ENCODE assay signal across 13 cellular contexts in the genomic region with DNA sequence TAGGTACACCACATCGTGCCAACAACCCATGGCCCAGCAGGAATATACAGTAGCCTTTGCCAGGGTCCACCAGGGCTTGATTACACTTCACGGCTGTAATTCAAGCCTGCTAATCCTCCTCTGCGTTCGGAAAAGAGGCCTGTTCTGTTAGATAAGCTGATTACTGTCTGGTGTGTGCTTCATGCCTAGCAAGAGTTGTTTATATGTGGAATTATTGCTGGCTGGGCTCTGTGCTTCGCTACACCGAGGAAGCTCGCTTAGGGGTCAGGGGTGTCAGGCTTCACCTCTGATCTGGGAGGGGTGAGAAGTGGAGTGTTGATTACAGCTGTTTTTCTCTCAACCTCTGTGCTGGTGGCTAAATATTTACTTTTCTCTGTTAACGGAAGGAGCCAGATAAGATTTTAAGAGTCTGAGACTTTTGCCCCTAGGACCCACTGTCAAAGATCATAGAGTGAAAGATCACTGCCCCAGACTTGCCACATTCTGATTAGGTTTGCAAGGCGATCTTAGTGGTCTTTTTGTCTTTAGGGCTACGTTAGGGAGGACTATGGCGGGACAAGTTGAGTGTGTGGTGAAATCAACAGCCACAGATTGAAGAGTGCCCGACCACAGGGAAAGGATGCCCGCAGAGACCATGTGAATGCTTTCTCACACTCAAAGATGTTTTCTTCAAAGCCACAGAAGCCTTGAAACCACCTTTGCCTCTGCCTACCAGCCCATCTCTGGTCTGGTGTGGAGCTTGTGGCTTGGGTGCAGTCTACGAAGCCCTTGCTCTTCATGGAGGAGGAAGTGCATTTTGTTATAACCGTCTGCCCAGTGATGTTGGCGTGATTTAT.
A peak's percentile ranks its signal among the peaks of the same experiment; 100 is the strongest.
DNase-seq lines count a peak whose midpoint lies in the region; ATAC-seq, FAIRE-seq and TF ChIP-seq lines count a peak whose summit lies in the region.
"Had no signal": no experiment of that assay in that cellular context is flagged by ENCODE, and none has a peak within 500 bp of the region (broad histone marks: within the 10 kb centered on the region; RNA-seq: fewer than 3 reads in every experiment).

No MANE protein-coding gene starts in this region.

- BruUV-seq in endothelial cell of umbilical vein (replicated peaks; lab: Mats Ljungman, UMichigan): no TSS peak

- FAIRE-seq in D721Med (lab: Jason Lieb, UNC) (peak; percentile 97), endothelial cell of umbilical vein (lab: Jason Lieb, UNC) (no peak)
- FAIRE-seq: endometrium, H54 had no signal

- peaks cover 5% of the 10 kb centered on the region for H3K27me3 Mint-ChIP-seq in neural progenitor cell (ENCODE audit: insufficient read depth, low read depth)
- peaks cover 4% of the 10 kb centered on the region for H3K27me3 Mint-ChIP-seq in endothelial cell (ENCODE audit: unreplicated experiment)

- no peak for TF ChIP-seq POLR2A in endothelial cell of umbilical vein (IDR thresholded peaks at IDR 0.05; ENCODE audit: low read depth, low read length)

- H3K9me1 ChIP-seq in endothelial cell of umbilical vein (replicated peaks; ENCODE audit: control insufficient read depth, extremely low read depth, insufficient read depth, low read length): no peaks in the 10 kb centered on the region

- H3K9me3 ChIP-seq in endothelial cell of umbilical vein (replicated peaks; ENCODE audit: control insufficient read depth, insufficient read depth, low read length) (no peaks in the 10 kb centered on the region), neural progenitor cell (ENCODE audit: low read depth) (no peaks in the 10 kb centered on the region)

- H2AFZ ChIP-seq in endothelial cell of umbilical vein (ENCODE audit: low read depth, low read length): no peak overlapping the region
- H2AFZ ChIP-seq in neural progenitor cell (replicated peaks): no peak overlapping the region

- no peaks in the 10 kb centered on the region for H3K36me3 ChIP-seq in endothelial cell of umbilical vein (ENCODE audit: control insufficient read depth in 2 of 2, extremely low read depth in 1 of 2, insufficient read depth in 2 of 2, low read length in 2 of 2)
- H3K36me3 ChIP-seq in neural progenitor cell: no peaks in the 10 kb centered on the region

- CTCF ChIA-PET in endothelial cell of umbilical vein (lab: Charles Lee): interaction anchor here (1.5 kb wide), 1 partner anchor 12 kb away, joined by 5 read pairs; no protein-coding TSS in a partner anchor

- H3K4me3 Mint-ChIP-seq in neural progenitor cell (no peak overlapping the region), endothelial cell (ENCODE audit: unreplicated experiment) (no peak overlapping the region)

- intact Hi-C loops in endothelial cell of umbilical vein (cut with micrococcal nuclease): no loop called here

- no peak overlapping the region for H3K27ac ChIP-seq in endothelial cell of umbilical vein (ENCODE audit: insufficient read depth, low read depth, low read length)
- H3K27ac ChIP-seq in neural progenitor cell: no peak overlapping the region
- H3K27ac ChIP-seq: C4-2B had no signal

- ATAC-seq in GM21447 (IDR thresholded peaks at IDR 0.05; ENCODE audit: unreplicated experiment): no peak

- H3K4me2 ChIP-seq in endothelial cell of umbilical vein (ENCODE audit: insufficient read depth, low read length): no peak overlapping the region
- H3K4me2 ChIP-seq in neural progenitor cell: peak overlapping the region; percentile 4

- no peaks in the 10 kb centered on the region for H3F3A ChIP-seq in neural progenitor cell (ENCODE audit: low read depth)

- POLR2A ChIA-PET in endothelial cell of umbilical vein (lab: Charles Lee): no interaction called here

- DNase-seq in D721Med (ENCODE audit: insufficient read length, low spot score): peak; percentile 55
- peak; percentile 70 for DNase-seq in NCI-H2107 treated with DMSO at 0.1 percent for 48 hours (lab: John Stamatoyannopoulos, UW; ENCODE audit: unreplicated experiment)
- peak; percentile 13 for DNase-seq in endothelial cell of umbilical vein (ENCODE audit: low read depth, low spot score)
- DNase-seq in neural progenitor cell (ENCODE audit: low spot score): peak; percentile 61
- DNase-seq in AML-193 (lab: John Stamatoyannopoulos, UW): no peak
- DNase-seq in effector CD4-positive, alpha-beta T cell: no peak
- DNase-seq in endothelial cell (ENCODE audit: low spot score): no peak
- DNase-seq: activated effector memory CD4-positive, alpha-beta T cell treated with anti-CD3 and anti-CD28 coated beads, Interleukin-2, amount 50 U/mL, for 16 hours; T-helper 9 cell had no signal

- dilution Hi-C loops in endothelial cell of umbilical vein (cut with MboI; ENCODE audit: extremely low pct_ligation_motif_present, low sequenced_read_pairs): no loop called here

- H3K27me3 ChIP-seq in endothelial cell of umbilical vein (ENCODE audit: control insufficient read depth in 2 of 2, insufficient read depth in 2 of 2, low read length in 2 of 2) (no peaks in the 10 kb centered on the region), neural progenitor cell (no peaks in the 10 kb centered on the region)

- no peaks in the 10 kb centered on the region for H4K20me1 ChIP-seq in endothelial cell of umbilical vein (replicated peaks; ENCODE audit: control insufficient read depth, extremely low read depth, insufficient read depth, low read length)
- peaks cover 88% of the 10 kb centered on the region for H4K20me1 ChIP-seq in neural progenitor cell (ENCODE audit: low read depth)

- TF ChIP-seq CTCF in D721Med (IDR thresholded peaks at IDR 0.05; ENCODE audit: insufficient read depth, missing control alignments) (no peak), endothelial cell of umbilical vein (IDR thresholded peaks at IDR 0.05; ENCODE audit: extremely low read depth in 1 of 2, insufficient read depth in 1 of 2, low read depth in 1 of 2, low read length in 2 of 2) (no peak), neural progenitor cell (IDR thresholded peaks at IDR 0.05) (no peak), endothelial cell (IDR thresholded peaks at IDR 0.05; ENCODE audit: unreplicated experiment) (no peak)

- H3K27ac Mint-ChIP-seq in neural progenitor cell (peak overlapping the region; percentile 24), endothelial cell (ENCODE audit: unreplicated experiment) (no peak overlapping the region)

- H3K9ac ChIP-seq in endothelial cell of umbilical vein (replicated peaks; ENCODE audit: extremely low read depth, insufficient read depth, low read length): no peak overlapping the region
- H3K9ac ChIP-seq in neural progenitor cell: no peak overlapping the region

- H3K36me3 Mint-ChIP-seq in neural progenitor cell (peaks cover 4% of the 10 kb centered on the region), endothelial cell (ENCODE audit: low read depth, unreplicated experiment) (no peaks in the 10 kb centered on the region)

- no peaks in the 10 kb centered on the region for H3K79me2 ChIP-seq in endothelial cell of umbilical vein (ENCODE audit: control insufficient read depth, insufficient read depth, low read length)
- H3K79me2 ChIP-seq in neural progenitor cell (ENCODE audit: low read depth): peaks cover 88% of the 10 kb centered on the region

- H3K4me3 ChIP-seq in endothelial cell of umbilical vein (replicated peaks in 1 of 3; ENCODE audit: insufficient read depth in 1 of 3, low read depth in 1 of 3, low read length in 3 of 3) (no peak overlapping the region), neural progenitor cell (no peak overlapping the region)

- no peaks in the 10 kb centered on the region for H3K4me1 ChIP-seq in endothelial cell of umbilical vein (ENCODE audit: control insufficient read depth, extremely low read depth, insufficient read depth, low read length)
- H3K4me1 ChIP-seq in neural progenitor cell: peaks cover 33% of the 10 kb centered on the region

- H3K4me1 Mint-ChIP-seq in neural progenitor cell (peaks cover 58% of the 10 kb centered on the region), endothelial cell (ENCODE audit: unreplicated experiment) (peaks cover 15% of the 10 kb centered on the region)

- no peaks in the 10 kb centered on the region for H3K9me3 Mint-ChIP-seq in neural progenitor cell
- no peaks in the 10 kb centered on the region for H3K9me3 Mint-ChIP-seq in endothelial cell (ENCODE audit: unreplicated experiment)

TF ChIP-seq in endothelial cell of umbilical vein, 7 proteins besides CTCF, POLR2A, EP300 and RAD21:
- TF ChIP-seq GATA2 (IDR thresholded peaks at IDR 0.05; ENCODE audit: insufficient read depth, insufficient read length, low read depth, low read length) (no peak), EZH2 (IDR thresholded peaks at IDR 0.05; ENCODE audit: borderline replicate concordance, low read depth, low read length, severe bottlenecking) (no peak), POLR2AphosphoS5 (IDR thresholded peaks at IDR 0.05; ENCODE audit: insufficient read depth, low read depth, low read length) (no peak), MYC (IDR thresholded peaks at IDR 0.05; ENCODE audit: low read depth, low read length) (no peak), JUN (IDR thresholded peaks at IDR 0.05; ENCODE audit: borderline replicate concordance, insufficient read depth, insufficient read length, low read depth) (no peak), FOS (IDR thresholded peaks at IDR 0.05; ENCODE audit: borderline replicate concordance, insufficient read depth, low read length) (no peak)
- TF ChIP-seq, protein P1, sequence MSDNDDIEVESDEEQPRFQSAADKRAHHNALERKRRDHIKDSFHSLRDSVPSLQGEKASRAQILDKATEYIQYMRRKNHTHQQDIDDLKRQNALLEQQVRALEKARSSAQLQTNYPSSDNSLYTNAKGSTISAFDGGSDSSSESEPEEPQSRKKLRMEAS (IDR thresholded peaks at IDR 0.05; ENCODE audit: insufficient read depth, insufficient read length): no peak

Comparison
In these comparisons a context has a peak if more than half of its experiments do, and no peak if none do; other contexts are left out.
1. DNase-seq: peak in D721Med (single experiment), NCI-H2107 treated with DMSO at 0.1 percent for 48 hours (single experiment), endothelial cell of umbilical vein (single experiment) and neural progenitor cell (single experiment); none in AML-193 (0 of 2), effector CD4-positive, alpha-beta T cell (single experiment) and endothelial cell (single experiment).